8 cellular contexts compared by ENCODE assay signal in the genomic region with DNA sequence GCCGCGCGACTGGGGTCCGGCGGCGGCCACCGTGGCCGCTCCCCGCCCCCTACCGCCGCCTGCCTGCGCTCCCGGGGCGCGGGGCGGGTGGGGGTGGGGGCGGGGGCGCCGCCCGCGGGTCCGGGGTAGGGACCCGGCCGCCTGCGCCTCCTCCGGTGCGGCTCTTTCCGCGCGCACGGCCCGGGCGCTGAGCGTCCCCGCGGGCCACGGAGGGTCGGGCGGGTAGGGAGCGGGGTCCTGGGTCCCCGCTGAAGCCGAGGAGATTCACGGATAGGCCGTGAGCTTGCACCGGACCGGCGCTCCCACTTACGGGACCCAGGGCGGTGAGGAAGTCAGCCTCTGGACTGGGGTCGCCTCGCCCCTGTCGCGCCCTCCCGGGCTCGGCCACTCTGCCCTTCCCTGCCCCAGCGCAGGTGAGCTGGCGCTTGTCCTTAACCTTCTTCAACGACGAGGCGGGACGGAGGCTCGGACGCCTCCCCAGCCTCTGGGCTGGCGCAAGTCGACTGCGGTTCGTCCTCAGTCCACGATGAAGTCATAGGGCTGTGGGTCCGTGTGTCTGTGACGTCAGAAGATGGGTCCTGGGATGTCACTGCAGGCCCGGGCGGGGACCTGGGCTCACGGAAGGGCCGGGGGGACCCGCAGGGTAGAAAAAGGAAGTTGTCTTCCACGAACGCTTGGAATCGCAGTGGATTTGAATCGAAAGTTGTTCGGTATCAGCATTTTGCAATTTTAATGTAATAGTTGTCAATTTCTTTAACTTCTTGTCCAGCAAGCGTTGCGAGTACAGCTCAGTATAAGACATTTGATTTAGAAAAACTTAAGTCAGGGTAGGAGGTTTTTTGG. TPM values are rescaled to one million over a fixed set of nuclear protein-coding genes. Genes with fewer than 3 reads are reported as not detected.
DNase-seq lines count a peak whose midpoint lies in the region; ATAC-seq and TF ChIP-seq lines count a peak whose summit lies in the region.

No MANE protein-coding gene starts in this region.

- peaks cover 22% of the 10 kb centered on the region for H3K4me1 Mint-ChIP-seq in activated T-helper 17 cell treated with anti-CD3 and anti-CD28 coated beads, Interleukin-2, amount 50 U/mL, for 72 hours
- peaks cover 20 to 51% (median 45%) of the 10 kb centered on the region in 4 donors for H3K4me1 Mint-ChIP-seq in naive thymus-derived CD8-positive, alpha-beta T cell

- POLR2A ChIA-PET in naive thymus-derived CD8-positive, alpha-beta T cell (lab: Charles Lee) = interaction anchor here (0.7 to 1.6 kb wide), 2 partner anchors 157 to 188 kb away, joined by 3 to 6 read pairs; no protein-coding TSS in a partner anchor

- peak overlapping the region; percentile 89 for H3K4me3 Mint-ChIP-seq in activated T-helper 17 cell treated with anti-CD3 and anti-CD28 coated beads, Interleukin-2, amount 50 U/mL, for 72 hours
- peak overlapping the region; percentile 84 to 93 (median 88) for H3K4me3 Mint-ChIP-seq in naive thymus-derived CD8-positive, alpha-beta T cell

- H3K27me3 Mint-ChIP-seq in activated T-helper 17 cell treated with anti-CD3 and anti-CD28 coated beads, Interleukin-2, amount 50 U/mL, for 72 hours = no peaks in the 10 kb centered on the region
- no peaks in the 10 kb centered on the region for H3K27me3 Mint-ChIP-seq in naive thymus-derived CD8-positive, alpha-beta T cell

- H3K27ac Mint-ChIP-seq in activated T-helper 17 cell treated with anti-CD3 and anti-CD28 coated beads, Interleukin-2, amount 50 U/mL, for 72 hours = peak overlapping the region; percentile 90
- H3K27ac Mint-ChIP-seq in naive thymus-derived CD8-positive, alpha-beta T cell = peak overlapping the region; percentile 82 to 96 (median 90)

- H3K36me3 ChIP-seq in HUES48 (ENCODE audit: control insufficient read depth, insufficient read depth, low read length) = no peaks in the 10 kb centered on the region

- no peak for TF ChIP-seq CTCF in fibroblast of mammary gland (conservative IDR thresholded peaks at IDR 0.05; ENCODE audit: control insufficient read depth, insufficient read depth, low read depth, low read length)

- ATAC-seq in GM21423 (IDR thresholded peaks at IDR 0.05; ENCODE audit: unreplicated experiment) = peak; percentile 30
- ATAC-seq in activated T-helper 17 cell treated with anti-CD3 and anti-CD28 coated beads, Interleukin-2, amount 50 U/mL, for 72 hours (replicated peaks) = peak; percentile 29
- ATAC-seq in naive thymus-derived CD8-positive, alpha-beta T cell = peak; percentile 42 to 49

- peak overlapping the region; percentile 76 for H3K27ac ChIP-seq in HUES48 (ENCODE audit: low read depth, low read length)

- H3K4me3 ChIP-seq in HUES48 (ENCODE audit: low read depth, low read length) = peak overlapping the region; percentile 90
- H3K4me3 ChIP-seq in fibroblast of mammary gland (ENCODE audit: control insufficient read depth, low read depth, low read length) = peak overlapping the region; percentile 93

- peak overlapping the region; percentile 86 for H3K9ac ChIP-seq in HUES48 (ENCODE audit: low read depth, low read length)

- H3K9me3 Mint-ChIP-seq in activated T-helper 17 cell treated with anti-CD3 and anti-CD28 coated beads, Interleukin-2, amount 50 U/mL, for 72 hours = no peaks in the 10 kb centered on the region
- H3K9me3 Mint-ChIP-seq in naive thymus-derived CD8-positive, alpha-beta T cell = no peaks in the 10 kb centered on the region

- H3K27me3 ChIP-seq in HUES48 (ENCODE audit: control insufficient read depth, insufficient read depth, low read length) = no peaks in the 10 kb centered on the region; the same call in 1 of the 2 replicates

- DNase-seq in DMS153 treated with DMSO at 0.1 percent for 48 hours (lab: John Stamatoyannopoulos, UW; ENCODE audit: unreplicated experiment) (peak; percentile 12), RPMI7951 (ENCODE audit: low read depth) (peak; percentile 75), fibroblast of mammary gland (ENCODE audit: low read depth) (peak; percentile 81)
- peak; percentile 28 to 79 (median 52) for DNase-seq in naive thymus-derived CD8-positive, alpha-beta T cell
- DNase-seq in stimulated activated naive CD4-positive, alpha-beta T cell treated with Interleukin-2 at 50 U/mL for 16 hours (lab: John Stamatoyannopoulos, UW) = peak; percentile 44

- H3K4me1 ChIP-seq in HUES48 (ENCODE audit: control insufficient read depth, insufficient read depth, low read length) = peaks cover 14% of the 10 kb centered on the region; the same call in 1 of the 2 replicates

- H3K9me3 ChIP-seq in HUES48 (ENCODE audit: control insufficient read depth, insufficient read depth, low read length) = no peaks in the 10 kb centered on the region

- H3K36me3 Mint-ChIP-seq in activated T-helper 17 cell treated with anti-CD3 and anti-CD28 coated beads, Interleukin-2, amount 50 U/mL, for 72 hours (ENCODE audit: low read depth) = no peaks in the 10 kb centered on the region
- H3K36me3 Mint-ChIP-seq in naive thymus-derived CD8-positive, alpha-beta T cell = no peaks in the 10 kb centered on the region

RNA-seq across cellular contexts. Expression of a gene that starts 0.6 kb away (rescaled TPM):
- 13.4 and 18.3 TPM in 2 replicates for total RNA-seq in RPMI7951 (2014; rRNA removed; shearing (Covaris generic))
- 10 to 100 TPM; 16.3 to 30.1 TPM for total RNA-seq in activated T-helper 17 cell treated with anti-CD3 and anti-CD28 coated beads, Interleukin-2, amount 50 U/mL, for 72 hours
- 10 to 100 TPM; 24.4 to 25.5 TPM for total RNA-seq in naive thymus-derived CD8-positive, alpha-beta T cell
- 10 to 100 TPM; 16.8 to 23.1 (median 17.8) TPM for polyA plus RNA-seq in naive thymus-derived CD8-positive, alpha-beta T cell

Comparison
In these comparisons a context has a peak if more than half of its experiments do, and no peak if none do; other contexts are left out.
1. Peak in every context shown above with its lines: DNase-seq, ATAC-seq, H3K4me3 ChIP-seq and H3K27ac ChIP-seq.
2. DNase-seq: peak in every context shown above with its lines; median percentile 81 in fibroblast of mammary gland; 75 in RPMI7951; 52 in naive thymus-derived CD8-positive, alpha-beta T cell; 44 in stimulated activated naive CD4-positive, alpha-beta T cell treated with Interleukin-2 at 50 U/mL for 16 hours; 12 in DMS153 treated with DMSO at 0.1 percent for 48 hours.